Comparison of ENCODE assay signal across 20 cellular contexts in genomic region chr2:236935656-236936445, GRCh38.
"Had no signal": no experiment of that assay in that cellular context is flagged by ENCODE, and none has a peak within 500 bp of the region (broad histone marks: within the 10 kb centered on the region; RNA-seq: fewer than 3 reads in every experiment).

No MANE protein-coding gene starts in this region.

- H3K4me1 ChIP-seq: gastroesophageal sphincter, psoas muscle, sigmoid colon, suprapubic skin, tibial artery had no signal

- H3K27ac Mint-ChIP-seq: dendritic cell treated with granulocyte-macrophage colony-stimulating factor and Interleukin-4, amounts not matched to agents 40 ng/mL and 50 ng/mL, for 4 days; effector memory CD8-positive, alpha-beta T cell; immature natural killer cell; nephron progenitor cell had no signal

- H3K27me3 ChIP-seq: sigmoid colon, tibial artery, upper lobe of left lung had no signal

- H3K36me3 Mint-ChIP-seq: immature natural killer cell had no signal

- ATAC-seq: effector memory CD8-positive, alpha-beta T cell; gastroesophageal sphincter; psoas muscle had no signal

- H3K4me3 ChIP-seq: esophagus squamous epithelium, gastroesophageal sphincter, psoas muscle, sigmoid colon, skin epidermis, suprapubic skin, tibial artery, upper lobe of left lung had no signal

- H3K9me3 ChIP-seq: esophagus squamous epithelium, gastroesophageal sphincter, neutrophil, psoas muscle, sigmoid colon, suprapubic skin, tibial artery, upper lobe of left lung had no signal

- H3K4me1 Mint-ChIP-seq: central memory CD8-positive, alpha-beta T cell; immature natural killer cell had no signal

- DNase-seq: effector memory CD8-positive, alpha-beta T cell; esophagus squamous epithelium; foreskin fibroblast; glutamatergic neuron; immature natural killer cell; nephron progenitor cell; psoas muscle; retina; sigmoid colon; stimulated activated CD4-positive, alpha-beta T cell treated with anti-CD3 and anti-CD28 coated beads, Interleukin-2, amount 100 ng/mL, for 24 hours; stimulated activated naive CD4-positive, alpha-beta T cell treated with Interleukin-2 at 50 U/mL for 16 hours; tibial artery; upper lobe of left lung had no signal

- H3K4me3 Mint-ChIP-seq: central memory CD8-positive, alpha-beta T cell; dendritic cell treated with granulocyte-macrophage colony-stimulating factor and Interleukin-4, amounts not matched to agents 40 ng/mL and 50 ng/mL, for 4 days; effector memory CD8-positive, alpha-beta T cell; immature natural killer cell; nephron progenitor cell had no signal

- H3K36me3 ChIP-seq: esophagus squamous epithelium, gastroesophageal sphincter, neutrophil, sigmoid colon, suprapubic skin, tibial artery, upper lobe of left lung had no signal

- H3K27ac ChIP-seq: epithelial cell of prostate, esophagus squamous epithelium, gastroesophageal sphincter, neutrophil, psoas muscle, sigmoid colon, skin epidermis, suprapubic skin, tibial artery, upper lobe of left lung had no signal

- H3K9me3 Mint-ChIP-seq: central memory CD8-positive, alpha-beta T cell; dendritic cell treated with granulocyte-macrophage colony-stimulating factor and Interleukin-4, amounts not matched to agents 40 ng/mL and 50 ng/mL, for 4 days; effector memory CD8-positive, alpha-beta T cell; immature natural killer cell; nephron progenitor cell had no signal
